ENCODE assay signal across 33 cellular contexts in genomic region chr1:150383629-150384318, GRCh38. TPM values are rescaled to one million over a fixed set of nuclear protein-coding genes. Genes with fewer than 3 reads are reported as not detected.
DNase-seq lines count a peak whose midpoint lies in the region; ATAC-seq and TF ChIP-seq lines count a peak whose summit lies in the region.
"Had no signal": no experiment of that assay in that cellular context is flagged by ENCODE, and none has a peak within 500 bp of the region (broad histone marks: within the 10 kb centered on the region; RNA-seq: fewer than 3 reads in every experiment).

No MANE protein-coding gene starts in this region.

- no peak for ATAC-seq in gastroesophageal sphincter
- ATAC-seq: effector memory CD8-positive, alpha-beta T cell; naive thymus-derived CD8-positive, alpha-beta T cell had no signal

- peaks cover 0 to 52% (median 6%) of the 10 kb centered on the region in 3 donors for H3K4me1 ChIP-seq in gastroesophageal sphincter
- H3K4me1 ChIP-seq: SJSA1 had no signal

- no peak overlapping the region for H3K4me3 Mint-ChIP-seq in T-helper 2 cell treated with Interferon-gamma antibody and Interleukin-4, amounts not matched to agents 5 μg/mL and 100 μg/mL, for 36 hours
- no peak overlapping the region for H3K4me3 Mint-ChIP-seq in nephron progenitor cell
- H3K4me3 Mint-ChIP-seq: activated B cell treated with CpG ODN at 0.5 μM for 24 hours; effector memory CD8-positive, alpha-beta T cell had no signal

- H3K27me3 ChIP-seq in gastroesophageal sphincter, result no peaks in the 10 kb centered on the region
- H3K27me3 ChIP-seq: BLaER1 treated with 17β-estradiol and CSF1 and Interleukin-3, amounts not matched to agents 10 nM and 100 nM; SJSA1; upper lobe of left lung had no signal

- peak overlapping the region; percentile 32 for H3K27ac Mint-ChIP-seq in T-helper 2 cell treated with Interferon-gamma antibody and Interleukin-4, amounts not matched to agents 5 μg/mL and 100 μg/mL, for 36 hours
- peak overlapping the region; percentile 9 for H3K27ac Mint-ChIP-seq in nephron progenitor cell
- H3K27ac Mint-ChIP-seq: activated B cell treated with CpG ODN at 0.5 μM for 24 hours had no signal

- DNase-seq in T-helper 2 cell treated with Interferon-gamma antibody and Interleukin-4, amounts not matched to agents 5 μg/mL and 100 μg/mL, for 36 hours (ENCODE audit: low spot score), result no peak
- DNase-seq in T-helper 2 cell (no peak), OCI-M1 (lab: John Stamatoyannopoulos, UW) (peak; percentile 44), fibroblast of peridontal ligament (ENCODE audit: extremely low read depth) (peak; percentile 33), nephron progenitor cell (no peak), NCI-H2227 treated with DMSO at 0.1 percent for 48 hours (lab: John Stamatoyannopoulos, UW) (no peak), NCI-H510A treated with DMSO at 0.1 percent for 48 hours (lab: John Stamatoyannopoulos, UW) (no peak)
- DNase-seq: activated B cell treated with CpG ODN at 0.5 μM for 24 hours; activated CD4-positive, alpha-beta T cell treated with anti-CD3 and anti-CD28 coated beads, Interleukin-2, amount 50 U/mL, for 48 hours; activated naive CD4-positive, alpha-beta T cell treated with anti-CD3 and anti-CD28 coated beads, Interleukin-2, amount 50 U/mL, for 16 hours; anterior cingulate cortex; DND-41; effector memory CD8-positive, alpha-beta T cell; foreskin fibroblast; GOT3; head of caudate nucleus; MV-4-11; naive thymus-derived CD8-positive, alpha-beta T cell; NCI-H1436; NCI-H2081; NCI-H345; NCI-H748 treated with DMSO at 0.1 percent for 48 hours; occipital lobe; RPMI8226; stimulated activated CD4-positive, alpha-beta T cell treated with anti-CD3 and anti-CD28 coated beads, Interleukin-15, amount 100 ng/mL, for 24 hours; stimulated activated CD4-positive, alpha-beta T cell treated with anti-CD3 and anti-CD28 coated beads, Interleukin-4, amount 100 ng/mL, for 4 hours; substantia nigra; upper lobe of left lung had no signal

- no peak for TF ChIP-seq EP300 in gastroesophageal sphincter (IDR thresholded peaks at IDR 0.05)

- no peaks in the 10 kb centered on the region for H3K9me3 ChIP-seq in gastroesophageal sphincter
- H3K9me3 ChIP-seq: BLaER1 treated with 17β-estradiol and CSF1 and Interleukin-3, amounts not matched to agents 10 nM and 100 nM; SJSA1; upper lobe of left lung had no signal

- H3K27ac ChIP-seq in gastroesophageal sphincter, result no peak overlapping the region
- H3K27ac ChIP-seq: 22Rv1; BLaER1 treated with 17β-estradiol and CSF1 and Interleukin-3, amounts not matched to agents 10 nM and 100 nM; coronary artery; SJSA1; upper lobe of left lung had no signal

- no peaks in the 10 kb centered on the region for H3K9me3 Mint-ChIP-seq in T-helper 2 cell treated with Interferon-gamma antibody and Interleukin-4, amounts not matched to agents 5 μg/mL and 100 μg/mL, for 36 hours
- no peaks in the 10 kb centered on the region for H3K9me3 Mint-ChIP-seq in nephron progenitor cell
- H3K9me3 Mint-ChIP-seq: activated B cell treated with CpG ODN at 0.5 μM for 24 hours; effector memory CD8-positive, alpha-beta T cell; naive thymus-derived CD8-positive, alpha-beta T cell had no signal

- H3K36me3 ChIP-seq in gastroesophageal sphincter, result no peaks in the 10 kb centered on the region
- H3K36me3 ChIP-seq: SJSA1, upper lobe of left lung had no signal

- H3K27me3 Mint-ChIP-seq in T-helper 2 cell treated with Interferon-gamma antibody and Interleukin-4, amounts not matched to agents 5 μg/mL and 100 μg/mL, for 36 hours (ENCODE audit: low read depth), result no peaks in the 10 kb centered on the region
- H3K27me3 Mint-ChIP-seq in nephron progenitor cell (ENCODE audit: low read depth, poor library complexity), result no peaks in the 10 kb centered on the region
- H3K27me3 Mint-ChIP-seq: activated B cell treated with CpG ODN at 0.5 μM for 24 hours; effector memory CD8-positive, alpha-beta T cell; naive thymus-derived CD8-positive, alpha-beta T cell had no signal

- peaks cover 15% of the 10 kb centered on the region for H3K4me1 Mint-ChIP-seq in T-helper 2 cell treated with Interferon-gamma antibody and Interleukin-4, amounts not matched to agents 5 μg/mL and 100 μg/mL, for 36 hours (ENCODE audit: low read depth)
- peaks cover 16% of the 10 kb centered on the region for H3K4me1 Mint-ChIP-seq in nephron progenitor cell

- no peak for TF ChIP-seq CTCF in nephron progenitor cell (IDR thresholded peaks at IDR 0.05)
- no peak for TF ChIP-seq CTCF in gastroesophageal sphincter (IDR thresholded peaks at IDR 0.05)

- WGBS in gastroesophageal sphincter (ENCODE audit: low coverage in 1 of 2), 2 donors, result 41% methylated on average over 3 of the region's 3 CpGs

- H3K36me3 Mint-ChIP-seq in T-helper 2 cell treated with Interferon-gamma antibody and Interleukin-4, amounts not matched to agents 5 μg/mL and 100 μg/mL, for 36 hours (ENCODE audit: low read depth), result peaks cover 4% of the 10 kb centered on the region
- peaks cover 8% of the 10 kb centered on the region for H3K36me3 Mint-ChIP-seq in nephron progenitor cell (ENCODE audit: low read depth)

- H3K4me3 ChIP-seq in gastroesophageal sphincter, result no peak overlapping the region
- H3K4me3 ChIP-seq: BLaER1 treated with 17β-estradiol and CSF1 and Interleukin-3, amounts not matched to agents 10 nM and 100 nM; coronary artery; SJSA1; upper lobe of left lung had no signal

- no peak for TF ChIP-seq POLR2A in gastroesophageal sphincter (IDR thresholded peaks at IDR 0.05)

RNA-seq across cellular contexts. Expression of gene RPRD2, which starts 19.8 kb away (rescaled TPM):
- 10 to 100 TPM; 17.0 to 31.3 (median 26.2) TPM for total RNA-seq in gastroesophageal sphincter

Comparison
In these comparisons a context has a peak if more than half of its experiments do, and no peak if none do; other contexts are left out.
1. DNase-seq: peak in OCI-M1 (single experiment) and fibroblast of peridontal ligament (single experiment); none in T-helper 2 cell treated with Interferon-gamma antibody and Interleukin-4, amounts not matched to agents 5 μg/mL and 100 μg/mL, for 36 hours (single experiment), T-helper 2 cell (0 of 5), nephron progenitor cell (single experiment), NCI-H2227 treated with DMSO at 0.1 percent for 48 hours (single experiment) and NCI-H510A treated with DMSO at 0.1 percent for 48 hours (single experiment).